19 cellular contexts compared by ENCODE assay signal in genomic region chr5:179930788-179931473, GRCh38.
"Had no signal": no experiment of that assay in that cellular context is flagged by ENCODE, and none has a peak within 500 bp of the region (broad histone marks: within the 10 kb centered on the region; RNA-seq: fewer than 3 reads in every experiment).

No MANE protein-coding gene starts in this region.

- FAIRE-seq: colon had no signal

- H3K4me3 ChIP-seq: right lobe of liver, smooth muscle cell, thoracic aorta, upper lobe of right lung had no signal

- H3K27ac Mint-ChIP-seq: activated B cell treated with CpG ODN at 0.5 μM for 24 hours; activated CD4-positive, alpha-beta memory T cell treated with anti-CD3 and anti-CD28 coated beads, Interleukin-2, amount 10 ng/mL, durations not matched to agents 7 days and 5 days; activated naive CD8-positive, alpha-beta T cell treated with anti-CD3 and anti-CD28 coated beads, Interleukin-2, amount 10 ng/mL, durations not matched to agents 7 days and 5 days; activated T-cell treated with anti-CD3 and anti-CD28 coated beads, Interleukin-2, amount 50 U/mL, for 24 hours; activated T-helper 2 cell treated with anti-CD3 and anti-CD28 coated beads, Interferon-gamma antibody, Interleukin-2, Interleukin-4, amounts not matched to agents 10 μg/mL and 5 μg/mL and 100 μg/mL, durations not matched to agents 14 hours and 24 hours and 36 hours; memory B cell; stimulated activated memory B cell treated with anti-CD40 and anti-IgM and Interleukin-4, amounts not matched to agents 10 μg/mL and 1 μg/mL and 100 μg/mL, for 72 hours; T-cell had no signal

- H3K9me3 Mint-ChIP-seq: activated B cell treated with CpG ODN at 0.5 μM for 24 hours; activated CD4-positive, alpha-beta memory T cell treated with anti-CD3 and anti-CD28 coated beads, Interleukin-2, amount 10 ng/mL, durations not matched to agents 7 days and 5 days; activated naive CD8-positive, alpha-beta T cell treated with anti-CD3 and anti-CD28 coated beads, Interleukin-2, amount 10 ng/mL, durations not matched to agents 7 days and 5 days; activated T-cell treated with anti-CD3 and anti-CD28 coated beads, Interleukin-2, amount 50 U/mL, for 24 hours; activated T-helper 2 cell treated with anti-CD3 and anti-CD28 coated beads, Interferon-gamma antibody, Interleukin-2, Interleukin-4, amounts not matched to agents 10 μg/mL and 5 μg/mL and 100 μg/mL, durations not matched to agents 14 hours and 24 hours and 36 hours; memory B cell; stimulated activated memory B cell treated with anti-CD40 and anti-IgM and Interleukin-4, amounts not matched to agents 10 μg/mL and 1 μg/mL and 100 μg/mL, for 72 hours; T-cell had no signal

- H3K4me1 ChIP-seq: right lobe of liver, upper lobe of right lung had no signal

- H3K4me2 ChIP-seq: smooth muscle cell had no signal

- ATAC-seq: right lobe of liver; stimulated activated memory B cell treated with anti-CD40 and anti-IgM and Interleukin-4, amounts not matched to agents 10 μg/mL and 1 μg/mL and 100 μg/mL, for 72 hours; T-cell; upper lobe of right lung had no signal

- H3K36me3 Mint-ChIP-seq: activated naive CD8-positive, alpha-beta T cell treated with anti-CD3 and anti-CD28 coated beads, Interleukin-2, amount 10 ng/mL, durations not matched to agents 7 days and 5 days; memory B cell; stimulated activated memory B cell treated with anti-CD40 and anti-IgM and Interleukin-4, amounts not matched to agents 10 μg/mL and 1 μg/mL and 100 μg/mL, for 72 hours had no signal

- H3K36me3 ChIP-seq: brain microvascular endothelial cell, right lobe of liver, thoracic aorta, upper lobe of right lung had no signal

- H3K4me1 Mint-ChIP-seq: activated B cell treated with CpG ODN at 0.5 μM for 24 hours; activated CD4-positive, alpha-beta memory T cell treated with anti-CD3 and anti-CD28 coated beads, Interleukin-2, amount 10 ng/mL, durations not matched to agents 7 days and 5 days; activated naive CD8-positive, alpha-beta T cell treated with anti-CD3 and anti-CD28 coated beads, Interleukin-2, amount 10 ng/mL, durations not matched to agents 7 days and 5 days; memory B cell; stimulated activated memory B cell treated with anti-CD40 and anti-IgM and Interleukin-4, amounts not matched to agents 10 μg/mL and 1 μg/mL and 100 μg/mL, for 72 hours; T-cell had no signal

- H3K27me3 ChIP-seq: brain microvascular endothelial cell, right lobe of liver, upper lobe of right lung had no signal

- DNase-seq: activated B cell treated with CpG ODN at 0.5 μM for 24 hours; activated CD4-positive, alpha-beta memory T cell treated with anti-CD3 and anti-CD28 coated beads, Interleukin-2, amount 10 ng/mL, durations not matched to agents 7 days and 5 days; activated CD4-positive, alpha-beta T cell treated with anti-CD3 and anti-CD28 coated beads for 4 hours; activated naive CD4-positive, alpha-beta T cell treated with Interleukin-2 at 50 U/mL for 16 hours; activated naive CD8-positive, alpha-beta T cell treated with anti-CD3 and anti-CD28 coated beads, Interleukin-2, amount 10 ng/mL, durations not matched to agents 7 days and 5 days; activated T-cell treated with anti-CD3 and anti-CD28 coated beads, Interleukin-2, amount 50 U/mL, for 24 hours; brain microvascular endothelial cell; central memory CD4-positive, alpha-beta T cell; occipital lobe; right lobe of liver; stimulated activated CD4-positive, alpha-beta T cell treated with anti-CD3 and anti-CD28 coated beads, Interleukin-4, amount 100 ng/mL, for 4 hours; T-cell; upper lobe of right lung had no signal

- H3K9me3 ChIP-seq: right lobe of liver, thoracic aorta, upper lobe of right lung had no signal

- H3K4me3 Mint-ChIP-seq: activated B cell treated with CpG ODN at 0.5 μM for 24 hours; activated CD4-positive, alpha-beta memory T cell treated with anti-CD3 and anti-CD28 coated beads, Interleukin-2, amount 10 ng/mL, durations not matched to agents 7 days and 5 days; activated naive CD8-positive, alpha-beta T cell treated with anti-CD3 and anti-CD28 coated beads, Interleukin-2, amount 10 ng/mL, durations not matched to agents 7 days and 5 days; activated T-cell treated with anti-CD3 and anti-CD28 coated beads, Interleukin-2, amount 50 U/mL, for 24 hours; memory B cell; stimulated activated memory B cell treated with anti-CD40 and anti-IgM and Interleukin-4, amounts not matched to agents 10 μg/mL and 1 μg/mL and 100 μg/mL, for 72 hours; T-cell had no signal

- H3K27ac ChIP-seq: brain microvascular endothelial cell, right lobe of liver, thoracic aorta, upper lobe of right lung had no signal

- H3K27me3 Mint-ChIP-seq: activated B cell treated with CpG ODN at 0.5 μM for 24 hours; activated CD4-positive, alpha-beta memory T cell treated with anti-CD3 and anti-CD28 coated beads, Interleukin-2, amount 10 ng/mL, durations not matched to agents 7 days and 5 days; activated T-cell treated with anti-CD3 and anti-CD28 coated beads, Interleukin-2, amount 50 U/mL, for 24 hours; memory B cell; stimulated activated memory B cell treated with anti-CD40 and anti-IgM and Interleukin-4, amounts not matched to agents 10 μg/mL and 1 μg/mL and 100 μg/mL, for 72 hours had no signal
